2 cellular contexts compared by ENCODE assay signal in genomic region chr9:128271512-128271911, GRCh38.
TF ChIP-seq lines count a peak whose summit lies in the region.

No MANE protein-coding gene starts in this region.

TF ChIP-seq in IMR-90, 13 proteins besides CTCF, POLR2A, EP300 and RAD21:
- TF ChIP-seq RCOR1 (IDR thresholded peaks at IDR 0.05; ENCODE audit: insufficient replicate concordance, low read length) (no peak), USF2 (IDR thresholded peaks at IDR 0.05; ENCODE audit: low read depth, low read length) (no peak), BHLHE40 (IDR thresholded peaks at IDR 0.05; ENCODE audit: low read depth, low read length) (no peak), ELK1 (IDR thresholded peaks at IDR 0.05; ENCODE audit: borderline replicate concordance, low read depth, low read length) (no peak), NFE2L2 (IDR thresholded peaks at IDR 0.05; ENCODE audit: low read depth, low read length) (no peak), SMC3 (IDR thresholded peaks at IDR 0.05; ENCODE audit: low read depth, low read length) (no peak)
TF ChIP-seq in IMR-90: peak in this region for 0.

TF ChIP-seq in GM12891, 5 proteins besides CTCF, POLR2A, EP300 and RAD21:
- TF ChIP-seq POU2F2 (IDR thresholded peaks at IDR 0.05; ENCODE audit: low read depth, low read length) (no peak), PAX5 (IDR thresholded peaks at IDR 0.05; ENCODE audit: insufficient read depth, low read length, severe bottlenecking) (no peak), SPI1 (IDR thresholded peaks at IDR 0.05; ENCODE audit: low read depth, low read length) (no peak), TAF1 (IDR thresholded peaks at IDR 0.05; ENCODE audit: low read depth, low read length) (no peak), POLR2AphosphoS5 (IDR thresholded peaks at IDR 0.05; ENCODE audit: low read depth, low read length) (no peak)
